15 cellular contexts compared by ENCODE assay signal in the genomic region with DNA sequence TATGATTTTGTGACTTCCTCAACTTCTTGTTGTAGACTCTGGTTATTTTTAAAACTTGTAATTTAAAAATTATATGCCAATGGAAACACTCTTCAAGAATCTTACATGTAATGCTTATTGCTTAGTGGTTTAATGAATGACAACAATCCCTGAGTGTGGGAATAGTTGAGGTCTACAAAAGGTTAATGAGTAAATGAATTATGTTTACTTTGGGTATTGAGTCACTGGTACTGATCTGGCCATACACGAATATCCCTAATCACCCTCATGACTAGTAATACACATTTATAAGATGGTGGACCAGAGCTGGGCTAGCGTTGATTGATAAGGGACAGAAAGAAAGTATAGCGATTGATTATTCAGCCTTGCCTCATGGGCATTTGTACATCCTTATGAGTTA. TPM values are rescaled to one million over a fixed set of nuclear protein-coding genes. Genes with fewer than 3 reads are reported as not detected.
DNase-seq lines count a peak whose midpoint lies in the region; ATAC-seq and TF ChIP-seq lines count a peak whose summit lies in the region.
"Had no signal": no experiment of that assay in that cellular context is flagged by ENCODE, and none has a peak within 500 bp of the region (broad histone marks: within the 10 kb centered on the region; RNA-seq: fewer than 3 reads in every experiment).

No MANE protein-coding gene starts in this region.

- H3K36me3 Mint-ChIP-seq in HFFc6 (ENCODE audit: low read depth) = peaks cover 76% of the 10 kb centered on the region
- H3K36me3 Mint-ChIP-seq: stimulated activated effector memory CD8-positive, alpha-beta T cell treated with anti-CD3 and anti-CD28 coated beads, Interleukin-12 subunit alpha, Interleukin-12 subunit beta, amount 100 ng/mL, for 72 hours had no signal

- peak overlapping the region; percentile 64 for H3K27ac Mint-ChIP-seq in HFFc6
- H3K27ac Mint-ChIP-seq: B cell; stimulated activated effector memory CD8-positive, alpha-beta T cell treated with anti-CD3 and anti-CD28 coated beads, Interleukin-12 subunit alpha, Interleukin-12 subunit beta, amount 100 ng/mL, for 72 hours had no signal

- DNase-seq in AG04449 (ENCODE audit: low read depth, low spot score) (peak; percentile 51), HFFc6 (peak; percentile 58), adipocyte (ENCODE audit: low read depth) (peak; percentile 36), hepatocyte (ENCODE audit: low spot score) (peak; percentile 15), cerebellum (ENCODE audit: low spot score) (no peak), RPMI8226 (no peak), NCI-H187 treated with DMSO at 0.1 percent for 48 hours (lab: John Stamatoyannopoulos, UW) (no peak)
- DNase-seq: activated CD4-positive, alpha-beta T cell treated with anti-CD3 and anti-CD28 coated beads for 1 hour; activated T-cell treated with anti-CD3 and anti-CD28 coated beads, Interleukin-2, amount 50 U/mL, for 4 hours; GDM1; midbrain; posterior cingulate gyrus had no signal

- H3K4me2 ChIP-seq in hepatocyte = no peak overlapping the region

- peaks cover 57% of the 10 kb centered on the region for H3K27me3 Mint-ChIP-seq in HFFc6 (ENCODE audit: insufficient read depth)

- peak overlapping the region; percentile 22 for H3K27ac ChIP-seq in hepatocyte

- H3K4me3 Mint-ChIP-seq in HFFc6 = peak overlapping the region; percentile 75
- H3K4me3 Mint-ChIP-seq: activated T-cell treated with anti-CD3 and anti-CD28 coated beads, Interleukin-2, amount 50 U/mL, for 4 hours; B cell; stimulated activated effector memory CD8-positive, alpha-beta T cell treated with anti-CD3 and anti-CD28 coated beads, Interleukin-12 subunit alpha, Interleukin-12 subunit beta, amount 100 ng/mL, for 72 hours had no signal

- TF ChIP-seq CTCF in AG04449 (IDR thresholded peaks at IDR 0.05; ENCODE audit: insufficient read depth, low read length, missing control alignments) (no peak), HFFc6 (IDR thresholded peaks at IDR 0.05) (no peak), hepatocyte (IDR thresholded peaks at IDR 0.05; ENCODE audit: poor library complexity) (no peak)

- peaks cover 39% of the 10 kb centered on the region for H3K4me1 ChIP-seq in adipocyte (ENCODE audit: control insufficient read depth, insufficient read depth, low read length)
- H3K4me1 ChIP-seq in hepatocyte (ENCODE audit: insufficient read depth) = no peaks in the 10 kb centered on the region

- H3K27me3 ChIP-seq in adipocyte (replicated peaks; ENCODE audit: control insufficient read depth, insufficient read depth, low read length) (no peaks in the 10 kb centered on the region), hepatocyte (no peaks in the 10 kb centered on the region)

- no peak overlapping the region for H2AFZ ChIP-seq in hepatocyte

- H3K9me3 ChIP-seq in adipocyte (ENCODE audit: control insufficient read depth, low read length) (no peaks in the 10 kb centered on the region), hepatocyte (ENCODE audit: low read depth) (peaks cover 4% of the 10 kb centered on the region)

- H3K36me3 ChIP-seq in adipocyte (ENCODE audit: control insufficient read depth, insufficient read depth, low read length, severe bottlenecking) (peaks cover 13% of the 10 kb centered on the region), hepatocyte (replicated peaks; ENCODE audit: insufficient read depth, low read depth) (no peaks in the 10 kb centered on the region)

- H3K79me2 ChIP-seq in hepatocyte = peaks cover 5% of the 10 kb centered on the region

- CTCF ChIA-PET in AG04449 (lab: Yijun Ruan, JAX) = interaction anchor here (0.8 to 1.4 kb wide), 2 partner anchors 11 to 37 kb away, joined by 3 to 4 read pairs; no protein-coding TSS in a partner anchor

- H3K9ac ChIP-seq in adipocyte (ENCODE audit: low read length) = no peak overlapping the region

- H3K9me3 Mint-ChIP-seq in HFFc6 = peaks cover 21% of the 10 kb centered on the region

- peaks cover 96% of the 10 kb centered on the region for H3K4me1 Mint-ChIP-seq in HFFc6 (ENCODE audit: low read depth)
- H3K4me1 Mint-ChIP-seq: B cell; stimulated activated effector memory CD8-positive, alpha-beta T cell treated with anti-CD3 and anti-CD28 coated beads, Interleukin-12 subunit alpha, Interleukin-12 subunit beta, amount 100 ng/mL, for 72 hours had no signal

- no peaks in the 10 kb centered on the region for H4K20me1 ChIP-seq in hepatocyte (ENCODE audit: insufficient read depth, poor library complexity, severe bottlenecking)

- H3K9me2 ChIP-seq in hepatocyte (replicated peaks; ENCODE audit: insufficient read depth) = no peaks in the 10 kb centered on the region

- no peak for ATAC-seq in GM19035 (IDR thresholded peaks at IDR 0.05; ENCODE audit: unreplicated experiment)
- ATAC-seq: activated T-cell treated with anti-CD3 and anti-CD28 coated beads, Interleukin-2, amount 50 U/mL, for 4 hours; stimulated activated effector memory CD8-positive, alpha-beta T cell treated with anti-CD3 and anti-CD28 coated beads, Interleukin-12 subunit alpha, Interleukin-12 subunit beta, amount 100 ng/mL, for 72 hours had no signal

- H3K4me3 ChIP-seq in AG04449 (ENCODE audit: low read depth, low read length) (no peak overlapping the region), adipocyte (ENCODE audit: low read length) (peak overlapping the region; percentile 55), hepatocyte (no peak overlapping the region)

- POLR2A ChIA-PET in AG04449 (lab: Yijun Ruan, JAX) = interaction anchor here (0.6 kb wide), 1 partner anchor 110 kb away, joined by 3 read pairs; no protein-coding TSS in a partner anchor

- 66% methylated on average over 3 of the region's 3 CpGs for WGBS in hepatocyte (ENCODE audit: low lambda C conversion rate, missing lambda C conversion rate)

RNA-seq across cellular contexts. Expression of a gene that starts 47.1 kb away (rescaled TPM):
- total RNA-seq in HFFc6 (2021; fragmentation: NEBNext Ultra II Directional; extraction: Animal tissue kit (Norgen Biotek cat#: 25700)) = 100 to 1,000 TPM; 370 to 442 (median 389) TPM
- total RNA-seq in hepatocyte = 9.7 and 11.3 TPM in 2 replicates
- 3.9 and 4.5 TPM in 2 replicates for polyA plus RNA-seq in hepatocyte
- total RNA-seq in cerebellum = 12.1 TPM
- total RNA-seq: B cell had no signal

RNA-seq across cellular contexts. Expression of a gene that starts 48.6 kb away (rescaled TPM):
- 1 to 10 TPM; 1.9 to 4.4 (median 3.5) TPM for total RNA-seq in HFFc6 (2021; fragmentation: NEBNext Ultra II Directional; extraction: Animal tissue kit (Norgen Biotek cat#: 25700))
- 5.3 and 11.0 TPM in 2 replicates for total RNA-seq in hepatocyte
- 4.4 and 5.6 TPM in 2 replicates for polyA plus RNA-seq in hepatocyte
- total RNA-seq in cerebellum = 11.5 TPM

Comparison
In these comparisons a context has a peak if more than half of its experiments do, and no peak if none do; other contexts are left out.
1. DNase-seq: peak in AG04449 (single experiment), HFFc6 (single experiment), adipocyte (single experiment) and hepatocyte (single experiment); none in cerebellum (single experiment), RPMI8226 (single experiment) and NCI-H187 treated with DMSO at 0.1 percent for 48 hours (single experiment).
2. RNA of a gene that starts 47.1 kb away (total RNA-seq): 370 to 442 TPM in HFFc6; 12.1 TPM in cerebellum (single experiment) and 9.7 to 11.3 TPM in hepatocyte; every median in the first group is over 10 times any median in the second.